In the genomic region with DNA sequence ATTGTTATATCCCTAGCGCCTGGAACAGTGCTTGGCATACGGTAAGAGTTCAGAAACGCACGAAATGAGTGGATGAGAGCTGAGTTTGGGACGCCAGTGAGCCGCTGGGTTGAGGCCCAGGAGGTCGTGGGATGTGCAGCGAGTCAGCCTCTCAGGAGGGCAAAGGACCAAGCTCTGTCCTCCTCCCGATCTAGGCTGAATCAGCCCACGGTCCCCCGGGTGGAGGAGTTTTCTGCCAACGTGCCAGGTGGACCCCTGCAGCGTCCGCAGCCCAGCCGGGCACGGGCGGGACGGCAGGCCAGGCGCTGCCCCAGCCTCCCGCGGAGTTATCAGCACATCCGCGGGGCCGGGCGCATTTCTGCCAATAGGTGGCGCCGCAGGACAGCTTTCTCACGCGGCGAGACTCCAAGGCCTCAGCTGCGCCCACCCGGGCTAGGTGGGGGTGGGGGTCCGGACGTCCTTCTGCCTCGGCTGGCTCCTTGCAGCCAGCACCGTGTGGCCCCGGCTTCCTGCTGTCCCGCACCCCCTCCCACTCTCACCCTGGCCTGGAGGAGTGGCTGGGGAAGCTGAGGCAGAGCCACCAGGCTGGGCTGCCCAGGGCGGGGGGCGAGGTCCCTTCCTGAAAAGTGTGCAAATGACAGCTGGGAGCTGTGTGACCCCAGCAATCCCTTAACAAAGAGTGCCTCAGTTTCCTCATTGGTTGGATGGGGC, we compare ENCODE assay signal across 1 cellular context.
A peak's percentile ranks its signal among the peaks of the same experiment; 100 is the strongest.
TF ChIP-seq lines count a peak whose summit lies in the region.

No MANE protein-coding gene starts in this region.

TF ChIP-seq in HepG2, 621 proteins besides CTCF, POLR2A, EP300 and RAD21 (continued from another document and continues in another):
- TF ChIP-seq AKNA (CRISPR knock-in tag; IDR thresholded peaks at IDR 0.05; ENCODE audit: borderline replicate concordance) (no peak), ZNF770 (CRISPR knock-in tag; IDR thresholded peaks at IDR 0.05) (peak; percentile 72; the same call in 1 of the 2 replicates), ZBTB3 (CRISPR knock-in tag; IDR thresholded peaks at IDR 0.05; ENCODE audit: borderline replicate concordance, low read depth) (no peak), ZNF557 (CRISPR knock-in tag; IDR thresholded peaks at IDR 0.05) (0 out of 2 replicates have a peak, but pooled peaks have one; percentile 6), ZNF773 (CRISPR knock-in tag; IDR thresholded peaks at IDR 0.05; ENCODE audit: borderline replicate concordance) (no peak), TEAD3 (CRISPR knock-in tag; optimal IDR thresholded peaks at IDR 0.05; ENCODE audit: borderline replicate concordance) (peak; percentile 100), ZBTB42 (CRISPR knock-in tag; IDR thresholded peaks at IDR 0.05) (no peak), HOXA5 (CRISPR knock-in tag; IDR thresholded peaks at IDR 0.05) (no peak), SMYD3 (CRISPR knock-in tag; IDR thresholded peaks at IDR 0.05) (no peak), AKAP8 (CRISPR knock-in tag; IDR thresholded peaks at IDR 0.05) (peak; percentile 18; the same call in 1 of the 2 replicates), DMTF1 (CRISPR knock-in tag; IDR thresholded peaks at IDR 0.05) (no peak), FOSL2 (CRISPR knock-in tag; IDR thresholded peaks at IDR 0.05) (peak; percentile 26; the same call in 1 of the 2 replicates), HNRNPL (IDR thresholded peaks at IDR 0.05; ENCODE audit: low read depth, low read length) (peak; percentile 87; the same call in 1 of the 2 replicates), MTF2 (CRISPR knock-in tag; IDR thresholded peaks at IDR 0.05; ENCODE audit: borderline replicate concordance) (peak; percentile 35; the same call in 1 of the 2 replicates), FOXK1 (CRISPR knock-in tag; IDR thresholded peaks at IDR 0.05; ENCODE audit: borderline replicate concordance, low read depth) (0 out of 2 replicates have a peak, but pooled peaks have one; percentile 10), ZFP36L2 (CRISPR knock-in tag; IDR thresholded peaks at IDR 0.05) (0 out of 2 replicates have a peak, but pooled peaks have one; percentile 22), SP2 (CRISPR knock-in tag; IDR thresholded peaks at IDR 0.05) (0 out of 2 replicates have a peak, but pooled peaks have one; percentile 13), MAFK (conservative IDR thresholded peaks at IDR 0.05 in 1 of 2, IDR thresholded peaks at IDR 0.05 in 1 of 2; ENCODE audit: low read length in 2 of 2) (no peak), IRF2 (CRISPR knock-in tag; IDR thresholded peaks at IDR 0.05) (peak; percentile 61; the same call in 1 of the 2 replicates), SSRP1 (CRISPR knock-in tag; IDR thresholded peaks at IDR 0.05) (0 out of 2 replicates have a peak, but pooled peaks have one; percentile 63), ZNF605 (CRISPR knock-in tag; IDR thresholded peaks at IDR 0.05) (0 out of 2 replicates have a peak, but pooled peaks have one; percentile 62), KDM2A (CRISPR knock-in tag; IDR thresholded peaks at IDR 0.05; ENCODE audit: borderline replicate concordance, low read depth) (peak; percentile 85), NR2F6 (IDR thresholded peaks at IDR 0.05) (no peak), NR2F6 (CRISPR knock-in tag; IDR thresholded peaks at IDR 0.05) (0 out of 2 replicates have a peak, but pooled peaks have one; percentile 25), NKX3-1 (CRISPR knock-in tag; IDR thresholded peaks at IDR 0.05) (no peak), ZEB1 (IDR thresholded peaks at IDR 0.05; ENCODE audit: insufficient replicate concordance, low read depth) (no peak), TARDBP (CRISPR knock-in tag; IDR thresholded peaks at IDR 0.05) (0 out of 2 replicates have a peak, but pooled peaks have one; percentile 19), THAP8 (CRISPR knock-in tag; IDR thresholded peaks at IDR 0.05; ENCODE audit: borderline replicate concordance) (no peak), PRPF4 (IDR thresholded peaks at IDR 0.05; ENCODE audit: low read depth, low read length, poor library complexity, severe bottlenecking) (no peak), GLMP (CRISPR knock-in tag; IDR thresholded peaks at IDR 0.05; ENCODE audit: borderline replicate concordance) (no peak), ZNF10 (CRISPR knock-in tag; IDR thresholded peaks at IDR 0.05; ENCODE audit: borderline replicate concordance, low read depth) (no peak), SMARCC2 (IDR thresholded peaks at IDR 0.05) (no peak), ZNF572 (CRISPR knock-in tag; IDR thresholded peaks at IDR 0.05) (0 out of 2 replicates have a peak, but pooled peaks have one; percentile 4), MBD4 (IDR thresholded peaks at IDR 0.05; ENCODE audit: borderline replicate concordance, low read length) (no peak)
- TF ChIP-seq, protein P1, sequence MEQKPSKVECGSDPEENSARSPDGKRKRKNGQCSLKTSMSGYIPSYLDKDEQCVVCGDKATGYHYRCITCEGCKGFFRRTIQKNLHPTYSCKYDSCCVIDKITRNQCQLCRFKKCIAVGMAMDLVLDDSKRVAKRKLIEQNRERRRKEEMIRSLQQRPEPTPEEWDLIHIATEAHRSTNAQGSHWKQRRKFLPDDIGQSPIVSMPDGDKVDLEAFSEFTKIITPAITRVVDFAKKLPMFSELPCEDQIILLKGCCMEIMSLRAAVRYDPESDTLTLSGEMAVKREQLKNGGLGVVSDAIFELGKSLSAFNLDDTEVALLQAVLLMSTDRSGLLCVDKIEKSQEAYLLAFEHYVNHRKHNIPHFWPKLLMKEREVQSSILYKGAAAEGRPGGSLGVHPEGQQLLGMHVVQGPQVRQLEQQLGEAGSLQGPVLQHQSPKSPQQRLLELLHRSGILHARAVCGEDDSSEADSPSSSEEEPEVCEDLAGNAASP (CRISPR knock-in tag; IDR thresholded peaks at IDR 0.05; ENCODE audit: borderline replicate concordance) = 0 out of 2 replicates have a peak, but pooled peaks have one; percentile 18
- TF ChIP-seq, protein P2, sequence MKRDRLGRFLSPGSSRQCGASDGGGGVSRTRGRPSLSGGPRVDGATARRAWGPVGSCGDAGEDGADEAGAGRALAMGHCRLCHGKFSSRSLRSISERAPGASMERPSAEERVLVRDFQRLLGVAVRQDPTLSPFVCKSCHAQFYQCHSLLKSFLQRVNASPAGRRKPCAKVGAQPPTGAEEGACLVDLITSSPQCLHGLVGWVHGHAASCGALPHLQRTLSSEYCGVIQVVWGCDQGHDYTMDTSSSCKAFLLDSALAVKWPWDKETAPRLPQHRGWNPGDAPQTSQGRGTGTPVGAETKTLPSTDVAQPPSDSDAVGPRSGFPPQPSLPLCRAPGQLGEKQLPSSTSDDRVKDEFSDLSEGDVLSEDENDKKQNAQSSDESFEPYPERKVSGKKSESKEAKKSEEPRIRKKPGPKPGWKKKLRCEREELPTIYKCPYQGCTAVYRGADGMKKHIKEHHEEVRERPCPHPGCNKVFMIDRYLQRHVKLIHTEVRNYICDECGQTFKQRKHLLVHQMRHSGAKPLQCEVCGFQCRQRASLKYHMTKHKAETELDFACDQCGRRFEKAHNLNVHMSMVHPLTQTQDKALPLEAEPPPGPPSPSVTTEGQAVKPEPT (CRISPR knock-in tag; IDR thresholded peaks at IDR 0.05; ENCODE audit: low read depth) = 0 out of 2 replicates have a peak, but pooled peaks have one; percentile 27
- TF ChIP-seq, protein P3, sequence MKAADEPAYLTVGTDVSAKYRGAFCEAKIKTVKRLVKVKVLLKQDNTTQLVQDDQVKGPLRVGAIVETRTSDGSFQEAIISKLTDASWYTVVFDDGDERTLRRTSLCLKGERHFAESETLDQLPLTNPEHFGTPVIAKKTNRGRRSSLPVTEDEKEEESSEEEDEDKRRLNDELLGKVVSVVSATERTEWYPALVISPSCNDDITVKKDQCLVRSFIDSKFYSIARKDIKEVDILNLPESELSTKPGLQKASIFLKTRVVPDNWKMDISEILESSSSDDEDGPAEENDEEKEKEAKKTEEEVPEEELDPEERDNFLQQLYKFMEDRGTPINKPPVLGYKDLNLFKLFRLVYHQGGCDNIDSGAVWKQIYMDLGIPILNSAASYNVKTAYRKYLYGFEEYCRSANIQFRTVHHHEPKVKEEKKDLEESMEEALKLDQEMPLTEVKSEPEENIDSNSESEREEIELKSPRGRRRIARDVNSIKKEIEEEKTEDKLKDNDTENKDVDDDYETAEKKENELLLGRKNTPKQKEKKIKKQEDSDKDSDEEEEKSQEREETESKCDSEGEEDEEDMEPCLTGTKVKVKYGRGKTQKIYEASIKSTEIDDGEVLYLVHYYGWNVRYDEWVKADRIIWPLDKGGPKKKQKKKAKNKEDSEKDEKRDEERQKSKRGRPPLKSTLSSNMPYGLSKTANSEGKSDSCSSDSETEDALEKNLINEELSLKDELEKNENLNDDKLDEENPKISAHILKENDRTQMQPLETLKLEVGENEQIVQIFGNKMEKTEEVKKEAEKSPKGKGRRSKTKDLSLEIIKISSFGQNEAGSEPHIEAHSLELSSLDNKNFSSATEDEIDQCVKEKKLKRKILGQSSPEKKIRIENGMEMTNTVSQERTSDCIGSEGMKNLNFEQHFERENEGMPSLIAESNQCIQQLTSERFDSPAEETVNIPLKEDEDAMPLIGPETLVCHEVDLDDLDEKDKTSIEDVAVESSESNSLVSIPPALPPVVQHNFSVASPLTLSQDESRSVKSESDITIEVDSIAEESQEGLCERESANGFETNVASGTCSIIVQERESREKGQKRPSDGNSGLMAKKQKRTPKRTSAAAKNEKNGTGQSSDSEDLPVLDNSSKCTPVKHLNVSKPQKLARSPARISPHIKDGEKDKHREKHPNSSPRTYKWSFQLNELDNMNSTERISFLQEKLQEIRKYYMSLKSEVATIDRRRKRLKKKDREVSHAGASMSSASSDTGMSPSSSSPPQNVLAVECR (CRISPR knock-in tag; IDR thresholded peaks at IDR 0.05; ENCODE audit: borderline replicate concordance) = no peak; the same call in 1 of the 2 replicates
